21 cellular contexts compared by ENCODE assay signal in genomic region chr3:51962854-51963530, GRCh38. TPM values are rescaled to one million over a fixed set of nuclear protein-coding genes. Genes with fewer than 3 reads are reported as not detected.
A peak's percentile ranks its signal among the peaks of the same experiment; 100 is the strongest.
DNase-seq lines count a peak whose midpoint lies in the region; ATAC-seq and TF ChIP-seq lines count a peak whose summit lies in the region.
"Had no signal": no experiment of that assay in that cellular context is flagged by ENCODE, and none has a peak within 500 bp of the region (broad histone marks: within the 10 kb centered on the region; RNA-seq: fewer than 3 reads in every experiment).

No MANE protein-coding gene starts in this region.

- no peak overlapping the region for H3K4me2 ChIP-seq in osteoblast (ENCODE audit: insufficient read depth, low read length)

- H3K4me3 ChIP-seq in WERI-Rb-1 (ENCODE audit: low read depth, low read length): peak overlapping the region; percentile 47
- H3K4me3 ChIP-seq in heart left ventricle: no peak overlapping the region
- H3K4me3 ChIP-seq in osteoblast (ENCODE audit: insufficient read depth, low read length): no peak overlapping the region
- H3K4me3 ChIP-seq in MG63: no peak overlapping the region
- H3K4me3 ChIP-seq: GM12878, lung had no signal

- H3K27me3 ChIP-seq in WERI-Rb-1 (ENCODE audit: insufficient read depth, low read depth, severe bottlenecking) (no peaks in the 10 kb centered on the region), heart left ventricle (no peaks in the 10 kb centered on the region), osteoblast (ENCODE audit: insufficient read depth, low read length) (no peaks in the 10 kb centered on the region), MG63 (no peaks in the 10 kb centered on the region)

- H3K9me3 ChIP-seq in WERI-Rb-1 (ENCODE audit: severe bottlenecking): no peaks in the 10 kb centered on the region
- H3K9me3 ChIP-seq in heart left ventricle: no peaks in the 10 kb centered on the region
- no peaks in the 10 kb centered on the region for H3K9me3 ChIP-seq in osteoblast (ENCODE audit: low read depth, low read length)
- H3K9me3 ChIP-seq in MG63: no peaks in the 10 kb centered on the region

- ATAC-seq in heart left ventricle: peak in 3 of 4 donors; percentile 17 to 29 (median 21)
- ATAC-seq: GM12878; naive thymus-derived CD4-positive, alpha-beta T cell had no signal

- no peak for TF ChIP-seq POLR2A in heart left ventricle (IDR thresholded peaks at IDR 0.05)

- intact Hi-C loops in heart left ventricle (cut with DNase I): loop anchor here in 1 of 10 donors (10.0 kb wide), 1 partner anchor 1608 kb away; the partner anchor contains the start of genes CYB561D2, NPRL2 and TMEM115

- H3K27ac ChIP-seq in WERI-Rb-1 (peak overlapping the region; percentile 100), heart left ventricle (peak overlapping the region in 11 of 12 donors; percentile 27 to 80 (median 39)), osteoblast (ENCODE audit: low read depth, low read length) (no peak overlapping the region)

- no peak overlapping the region for H2AFZ ChIP-seq in osteoblast (ENCODE audit: low read length)

- 61 to 75% (median 69%) methylated on average over 6 of the region's 6 CpGs for WGBS in heart left ventricle, 4 donors

- H3K79me2 ChIP-seq in osteoblast (ENCODE audit: insufficient read depth, low read length): peaks cover 12% of the 10 kb centered on the region

- H4K20me1 ChIP-seq in osteoblast (ENCODE audit: insufficient read depth, low read length): peaks cover 17% of the 10 kb centered on the region

- H3K4me1 ChIP-seq in heart left ventricle (peaks cover 3 to 67% (median 45%) of the 10 kb centered on the region in 12 donors), osteoblast (ENCODE audit: insufficient read depth, low read length) (peaks cover 4% of the 10 kb centered on the region)

- peaks cover 89% of the 10 kb centered on the region for H3K36me3 ChIP-seq in WERI-Rb-1
- peaks cover 0 to 29% (median 16%) of the 10 kb centered on the region in 9 donors for H3K36me3 ChIP-seq in heart left ventricle
- peaks cover 10% of the 10 kb centered on the region for H3K36me3 ChIP-seq in osteoblast (ENCODE audit: insufficient read depth, low read length)
- H3K36me3 ChIP-seq in MG63: no peaks in the 10 kb centered on the region

- TF ChIP-seq CTCF in WERI-Rb-1 (IDR thresholded peaks at IDR 0.05; ENCODE audit: low read depth, low read length) (no peak), heart left ventricle (IDR thresholded peaks at IDR 0.05) (no peak), osteoblast (IDR thresholded peaks at IDR 0.05; ENCODE audit: extremely low read depth, low read depth, low read length) (no peak)

- DNase-seq in ELF-1 (ENCODE audit: low read depth, low spot score): peak; percentile 40
- DNase-seq in WERI-Rb-1: peak; percentile 84
- peak in 3 of 5 donors; percentile 12 to 64 (median 55) for DNase-seq in heart left ventricle
- DNase-seq in pons (ENCODE audit: low spot score): peak; percentile 48
- no peak for DNase-seq in KG1 (lab: John Stamatoyannopoulos, UW)
- DNase-seq in osteoblast (ENCODE audit: insufficient read length, low spot score, missing footprints): no peak
- no peak for DNase-seq in MG63
- DNase-seq in NCI-H2107 treated with DMSO at 0.1 percent for 48 hours (lab: John Stamatoyannopoulos, UW; ENCODE audit: unreplicated experiment): no peak
- DNase-seq: ACHN; central memory CD4-positive, alpha-beta T cell; effector CD8-positive, alpha-beta T cell; immature natural killer cell; naive thymus-derived CD4-positive, alpha-beta T cell; NCI-H187 treated with DMSO at 0.1 percent for 48 hours; NCI-H345; stimulated activated CD4-positive, alpha-beta T cell treated with anti-CD3 and anti-CD28 coated beads, Interleukin-4, amount 100 ng/mL, for 4 hours; SW 1271 had no signal

RNA-seq across cellular contexts. Expression of gene PCBP4, which starts 4.3 kb away (rescaled TPM):
- total RNA-seq in heart left ventricle (100 to 1,000 TPM in 2 of 9 donors, 10 to 100 TPM in 7; 55.4 to 149 (median 63.9) TPM), osteoblast (19.7 and 22.4 TPM in 2 replicates)
- polyA plus RNA-seq in heart left ventricle: 100 to 1,000 TPM in 1 of 2 donors, 10 to 100 TPM in 1; 64.8 to 101 TPM
- 24.8 and 28.1 TPM in 2 replicates for total RNA-seq in MG63 (2014; rRNA removed; shearing (Covaris generic); ENCODE audit: low replicate concordance)

RNA-seq across cellular contexts. Expression of gene GPR62, which starts 7.8 kb away (rescaled TPM):
- total RNA-seq in heart left ventricle (under 1 TPM in 5 of 9 donors, not detected in 4; 0.13 to 0.27 (median 0.21) TPM), osteoblast (under 0.01 TPM in 1 of 2 replicates, not detected in the other)
- under 1 TPM; 0.06 to 0.11 TPM for polyA plus RNA-seq in heart left ventricle
- total RNA-seq in MG63 (2014; rRNA removed; shearing (Covaris generic); ENCODE audit: low replicate concordance): not detected in 2 replicates
- total RNA-seq: GM12878; H4; naive thymus-derived CD4-positive, alpha-beta T cell had no signal
- polyA plus RNA-seq: GM12878, IgD-negative memory B cell, immature natural killer cell had no signal

RNA-seq across cellular contexts. Expression of gene ABHD14B, which starts 10.9 kb away (rescaled TPM):
- total RNA-seq in heart left ventricle (10 to 100 TPM in 7 of 9 donors, 1 to 10 TPM in 2; 8.7 to 22.2 (median 12.3) TPM), osteoblast (38.7 and 44.2 TPM in 2 replicates)
- 10 to 100 TPM; 11.5 to 19.8 TPM for polyA plus RNA-seq in heart left ventricle
- total RNA-seq in MG63 (2014; rRNA removed; shearing (Covaris generic); ENCODE audit: low replicate concordance): 10.0 and 15.6 TPM in 2 replicates

RNA-seq across cellular contexts. Expression of gene ABHD14A, which starts 11.9 kb away (rescaled TPM):
- total RNA-seq in heart left ventricle (10 to 100 TPM; 17.7 to 51.4 (median 22.1) TPM), osteoblast (16.5 and 18.8 TPM in 2 replicates)
- 10 to 100 TPM; 21.7 to 70.3 TPM for polyA plus RNA-seq in heart left ventricle
- 6.5 TPM in 1 of 2 replicates, not detected in the other for total RNA-seq in MG63 (2014; rRNA removed; shearing (Covaris generic); ENCODE audit: low replicate concordance)

RNA-seq across cellular contexts. Expression of gene ACY1, which starts 20.3 kb away (rescaled TPM):
- total RNA-seq in heart left ventricle (10 to 100 TPM; 14.8 to 45.3 (median 27.7) TPM), osteoblast (35.7 and 37.6 TPM in 2 replicates)
- polyA plus RNA-seq in heart left ventricle: 10 to 100 TPM; 18.3 to 21.2 TPM
- total RNA-seq in MG63 (2014; rRNA removed; shearing (Covaris generic); ENCODE audit: low replicate concordance): 17.2 and 46.4 TPM in 2 replicates

Comparison
In these comparisons a context has a peak if more than half of its experiments do, and no peak if none do; other contexts are left out.
1. DNase-seq: peak in ELF-1 (single experiment), WERI-Rb-1 (single experiment), heart left ventricle (3 of 5) and pons (single experiment); none in KG1 (single experiment), osteoblast (single experiment), MG63 (single experiment) and NCI-H2107 treated with DMSO at 0.1 percent for 48 hours (single experiment).